In the genomic region with DNA sequence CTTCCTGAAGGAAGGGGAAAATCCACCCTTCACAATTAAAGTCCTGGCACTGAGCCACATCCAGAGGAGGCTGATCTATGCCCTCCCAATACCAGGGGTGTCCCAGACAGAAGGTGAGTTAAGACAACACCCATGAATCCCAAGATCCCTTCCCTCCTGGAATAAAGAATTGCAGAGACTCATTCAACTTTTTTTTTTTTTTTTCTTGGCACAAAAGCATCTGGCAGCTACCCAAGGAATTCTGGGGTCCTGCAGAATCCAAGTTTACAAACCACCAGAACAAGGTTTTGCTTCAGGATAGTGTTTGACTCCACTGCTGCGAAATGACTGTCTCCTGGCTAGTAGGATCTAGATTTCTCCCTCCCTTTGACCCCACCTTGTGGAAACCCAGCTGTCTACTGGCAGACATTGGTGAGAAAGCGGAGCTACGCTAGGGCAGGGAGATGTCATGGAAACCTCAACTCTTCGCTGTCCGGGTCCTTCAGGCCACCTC, we compare ENCODE assay signal across 1 cellular context.
TF ChIP-seq lines count a peak whose summit lies in the region.

No MANE protein-coding gene starts in this region.

TF ChIP-seq in HepG2, 621 proteins besides CTCF, POLR2A, EP300 and RAD21 (continued from another document):
- TF ChIP-seq ZBTB38 (CRISPR knock-in tag; IDR thresholded peaks at IDR 0.05) (0 out of 2 replicates have a peak, but pooled peaks have one; percentile 45), STAG1 (CRISPR knock-in tag; IDR thresholded peaks at IDR 0.05) (peak; percentile 43)
